ENCODE assay signal across 7 cellular contexts in genomic region chr2:207142461-207142860, GRCh38. TPM values are rescaled to one million over a fixed set of nuclear protein-coding genes. Genes with fewer than 3 reads are reported as not detected.
A peak's percentile ranks its signal among the peaks of the same experiment; 100 is the strongest.
DNase-seq lines count a peak whose midpoint lies in the region; ATAC-seq and TF ChIP-seq lines count a peak whose summit lies in the region.

No MANE protein-coding gene starts in this region.

- H3K9me2 ChIP-seq in MM.1S (replicated peaks; ENCODE audit: insufficient read depth, low read length), result no peaks in the 10 kb centered on the region

- peaks cover 0 to 1% (median 0%) of the 10 kb centered on the region in 7 donors for H3K9me3 Mint-ChIP-seq in naive B cell

- TF ChIP-seq CTCF in GM20000 (IDR thresholded peaks at IDR 0.05; ENCODE audit: extremely low read depth, missing control alignments) (no peak), MM.1S (IDR thresholded peaks at IDR 0.05; ENCODE audit: low read length) (peak; percentile 50)

- H3K4me3 Mint-ChIP-seq in naive B cell, result peak overlapping the region; percentile 67 to 95 (median 82)

- H3K4me3 ChIP-seq in MM.1S (ENCODE audit: low read length), result peak overlapping the region; percentile 48

- DNase-seq in GM20000 (ENCODE audit: low spot score), result peak; percentile 11
- peak; percentile 74 for DNase-seq in MM.1S
- peak; percentile 12 for DNase-seq in central memory CD4-positive, alpha-beta T cell
- peak; percentile 42 for DNase-seq in naive B cell
- DNase-seq in NCI-H526 treated with DMSO at 0.1 percent for 48 hours (lab: John Stamatoyannopoulos, UW), result no peak
- DNase-seq in stimulated activated CD4-positive, alpha-beta T cell treated with anti-CD3 and anti-CD28 coated beads, Interleukin-2, amount 100 ng/mL, for 24 hours, result no peak

- H3K9ac ChIP-seq in MM.1S (ENCODE audit: low read length), result peak overlapping the region; percentile 80

- peak overlapping the region; percentile 47 for H2AFZ ChIP-seq in MM.1S (ENCODE audit: low read length)

- H3K27me3 Mint-ChIP-seq in naive B cell, result no peaks in the 10 kb centered on the region

- H3K27ac ChIP-seq in MM.1S (ENCODE audit: low read length), result peak overlapping the region; percentile 94

- no peaks in the 10 kb centered on the region for H4K20me1 ChIP-seq in MM.1S (ENCODE audit: insufficient read depth, low read length)

- no peaks in the 10 kb centered on the region for H3K9me3 ChIP-seq in MM.1S (replicated peaks; ENCODE audit: insufficient read depth, low read length)

- H3K4me1 ChIP-seq in MM.1S (ENCODE audit: low read length), result peaks cover 46% of the 10 kb centered on the region

- peak overlapping the region; percentile 78 for H3K4me2 ChIP-seq in MM.1S (ENCODE audit: low read depth, low read length)

- H3F3A ChIP-seq in MM.1S (ENCODE audit: insufficient read depth, low read length), result peaks cover 39% of the 10 kb centered on the region

- H3K36me3 Mint-ChIP-seq in naive B cell, result peaks cover 0 to 16% of the 10 kb centered on the region in 2 donors

- ATAC-seq in naive B cell (ENCODE audit: low read depth in 2 of 2) (peak; percentile 25 to 26), HG03039 (IDR thresholded peaks at IDR 0.05; ENCODE audit: unreplicated experiment) (no peak)

- peaks cover 65 to 70% (median 68%) of the 10 kb centered on the region in 3 donors for H3K4me1 Mint-ChIP-seq in naive B cell

- H3K79me2 ChIP-seq in MM.1S (ENCODE audit: low read length), result peaks cover 14% of the 10 kb centered on the region

- peak overlapping the region; percentile 97 to 99 (median 98) for H3K27ac Mint-ChIP-seq in naive B cell

- H3K27me3 ChIP-seq in MM.1S (replicated peaks; ENCODE audit: insufficient read depth, low read length), result no peaks in the 10 kb centered on the region

- H3K36me3 ChIP-seq in MM.1S (replicated peaks; ENCODE audit: insufficient read depth, low read length), result no peaks in the 10 kb centered on the region

RNA-seq across cellular contexts. Expression of gene KLF7, which starts 23.3 kb away (rescaled TPM):
- 10 to 100 TPM; 14.2 to 25.1 (median 15.0) TPM for polyA plus RNA-seq in naive B cell (ENCODE audit: low read depth in 6 of 6)

Comparison
In these comparisons a context has a peak if more than half of its experiments do, and no peak if none do; other contexts are left out.
1. DNase-seq: peak in GM20000 (single experiment), MM.1S (single experiment), central memory CD4-positive, alpha-beta T cell (single experiment) and naive B cell (single experiment); none in NCI-H526 treated with DMSO at 0.1 percent for 48 hours (single experiment) and stimulated activated CD4-positive, alpha-beta T cell treated with anti-CD3 and anti-CD28 coated beads, Interleukin-2, amount 100 ng/mL, for 24 hours (0 of 2).